In genomic region chr13:72127031-72127430, GRCh38 we compare ENCODE assay signal across 22 cellular contexts.
"Had no signal": no experiment of that assay in that cellular context is flagged by ENCODE, and none has a peak within 500 bp of the region (broad histone marks: within the 10 kb centered on the region; RNA-seq: fewer than 3 reads in every experiment).

No MANE protein-coding gene starts in this region.

- H3K4me3 ChIP-seq: gastroesophageal sphincter, lower lobe of right lung, prostate gland, spleen, thyroid gland had no signal

- H3K4me3 Mint-ChIP-seq: activated CD4-positive, alpha-beta memory T cell treated with anti-CD3 and anti-CD28 coated beads for 36 hours; activated naive CD4-positive, alpha-beta T cell treated with anti-CD3 and anti-CD28 coated beads, Interleukin-2, amount 10 ng/mL, durations not matched to agents 7 days and 5 days; activated T-cell treated with anti-CD3 and anti-CD28 coated beads, Interleukin-2, amount 50 U/mL, for 72 hours; brain; central memory CD8-positive, alpha-beta T cell; naive thymus-derived CD8-positive, alpha-beta T cell; stimulated activated naive CD8-positive, alpha-beta T cell treated with anti-CD3 and anti-CD28 coated beads, Interleukin-15, Interleukin-2, amounts not matched to agents 100 ng/mL and 50 ng/mL, for 24 hours; T-helper 17 cell had no signal

- H3K27me3 Mint-ChIP-seq: activated CD4-positive, alpha-beta memory T cell treated with anti-CD3 and anti-CD28 coated beads for 36 hours; activated naive CD4-positive, alpha-beta T cell treated with anti-CD3 and anti-CD28 coated beads, Interleukin-2, amount 10 ng/mL, durations not matched to agents 7 days and 5 days; central memory CD8-positive, alpha-beta T cell; stimulated activated naive CD8-positive, alpha-beta T cell treated with anti-CD3 and anti-CD28 coated beads, Interleukin-15, Interleukin-2, amounts not matched to agents 100 ng/mL and 50 ng/mL, for 24 hours; T-helper 17 cell had no signal

- DNase-seq: activated CD4-positive, alpha-beta memory T cell treated with anti-CD3 and anti-CD28 coated beads for 36 hours; activated CD4-positive, alpha-beta T cell treated with anti-CD3 and anti-CD28 coated beads for 48 hours; activated effector memory CD4-positive, alpha-beta T cell treated with Interleukin-2 at 50 U/mL for 16 hours; activated naive CD4-positive, alpha-beta T cell treated with anti-CD3 and anti-CD28 coated beads, Interleukin-2, amount 10 ng/mL, durations not matched to agents 7 days and 5 days; activated T-cell treated with anti-CD3 and anti-CD28 coated beads, Interleukin-2, amount 50 U/mL, for 72 hours; effector memory CD4-positive, alpha-beta T cell; head of caudate nucleus; hypothalamus; lower lobe of right lung; naive thymus-derived CD8-positive, alpha-beta T cell; spleen; stimulated activated CD4-positive, alpha-beta T cell treated with anti-CD3 and anti-CD28 coated beads, Interleukin-4, amount 100 ng/mL, for 1 hour; substantia nigra; SW 1271; T-helper 17 cell; thyroid gland had no signal

- ATAC-seq: activated T-cell treated with anti-CD3 and anti-CD28 coated beads, Interleukin-2, amount 50 U/mL, for 72 hours; gastroesophageal sphincter; lower lobe of right lung; naive thymus-derived CD8-positive, alpha-beta T cell; T-helper 17 cell had no signal

- H3K27ac ChIP-seq: gastroesophageal sphincter, lower lobe of right lung, prostate gland, spleen, thyroid gland had no signal

- H3K9me3 ChIP-seq: gastroesophageal sphincter, lower lobe of right lung, prostate gland, thyroid gland had no signal

- H3K36me3 Mint-ChIP-seq: activated CD4-positive, alpha-beta memory T cell treated with anti-CD3 and anti-CD28 coated beads for 36 hours; activated naive CD4-positive, alpha-beta T cell treated with anti-CD3 and anti-CD28 coated beads, Interleukin-2, amount 10 ng/mL, durations not matched to agents 7 days and 5 days; brain; naive thymus-derived CD8-positive, alpha-beta T cell had no signal

- H3K27me3 ChIP-seq: gastroesophageal sphincter, spleen, thyroid gland had no signal

- H3K9me3 Mint-ChIP-seq: activated naive CD4-positive, alpha-beta T cell treated with anti-CD3 and anti-CD28 coated beads, Interleukin-2, amount 10 ng/mL, durations not matched to agents 7 days and 5 days; brain; stimulated activated naive CD8-positive, alpha-beta T cell treated with anti-CD3 and anti-CD28 coated beads, Interleukin-15, Interleukin-2, amounts not matched to agents 100 ng/mL and 50 ng/mL, for 24 hours had no signal

- H3K36me3 ChIP-seq: gastroesophageal sphincter, lower lobe of right lung, prostate gland, spleen, thyroid gland had no signal

- FAIRE-seq: colon had no signal

- H3K27ac Mint-ChIP-seq: activated CD4-positive, alpha-beta memory T cell treated with anti-CD3 and anti-CD28 coated beads for 36 hours; activated naive CD4-positive, alpha-beta T cell treated with anti-CD3 and anti-CD28 coated beads, Interleukin-2, amount 10 ng/mL, durations not matched to agents 7 days and 5 days; activated T-cell treated with anti-CD3 and anti-CD28 coated beads, Interleukin-2, amount 50 U/mL, for 72 hours; brain; naive thymus-derived CD8-positive, alpha-beta T cell; stimulated activated naive CD8-positive, alpha-beta T cell treated with anti-CD3 and anti-CD28 coated beads, Interleukin-15, Interleukin-2, amounts not matched to agents 100 ng/mL and 50 ng/mL, for 24 hours; T-helper 17 cell had no signal

- H3K4me1 Mint-ChIP-seq: activated naive CD4-positive, alpha-beta T cell treated with anti-CD3 and anti-CD28 coated beads, Interleukin-2, amount 10 ng/mL, durations not matched to agents 7 days and 5 days; brain; central memory CD8-positive, alpha-beta T cell; naive thymus-derived CD8-positive, alpha-beta T cell; T-helper 17 cell had no signal

- H3K4me1 ChIP-seq: gastroesophageal sphincter, lower lobe of right lung, prostate gland, spleen, thyroid gland had no signal
